9 cellular contexts compared by ENCODE assay signal in the genomic region with DNA sequence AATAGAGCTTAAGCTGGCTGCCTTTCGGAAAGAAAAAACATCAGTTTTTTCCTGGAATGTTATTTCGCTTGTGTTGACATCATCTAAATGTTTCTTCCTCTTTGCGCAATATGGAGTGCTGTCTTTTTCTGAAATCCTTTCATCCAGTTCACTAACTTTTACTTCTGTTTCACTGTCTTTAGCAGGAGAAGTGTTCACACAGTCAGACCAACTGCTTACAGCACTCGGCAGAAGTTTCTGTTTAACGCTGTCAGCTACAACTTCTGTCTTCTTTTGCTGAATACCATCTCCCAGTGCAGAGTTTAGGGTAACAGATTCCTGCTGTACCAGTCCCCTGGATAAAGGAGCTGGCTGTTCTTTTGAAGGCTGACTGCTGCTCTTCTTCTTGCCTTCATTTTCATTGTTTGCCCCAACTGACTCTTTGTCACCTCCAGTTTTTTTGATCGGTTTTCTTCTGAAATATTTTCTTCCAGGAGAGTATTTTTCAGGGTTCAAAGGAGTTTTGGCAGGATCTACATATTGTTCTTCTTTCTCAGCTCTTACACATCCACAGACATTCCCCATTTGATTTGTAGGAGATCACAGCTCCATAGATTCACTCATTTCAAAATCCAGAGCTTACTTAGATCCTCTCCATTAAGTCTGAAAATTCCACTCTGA. TPM values are rescaled to one million over a fixed set of nuclear protein-coding genes. Genes with fewer than 3 reads are reported as not detected.
DNase-seq lines count a peak whose midpoint lies in the region; ATAC-seq and TF ChIP-seq lines count a peak whose summit lies in the region.
"Had no signal": no experiment of that assay in that cellular context is flagged by ENCODE, and none has a peak within 500 bp of the region (broad histone marks: within the 10 kb centered on the region; RNA-seq: fewer than 3 reads in every experiment).

No MANE protein-coding gene starts in this region.

- TF ChIP-seq CTCF in MCF 10A (IDR thresholded peaks at IDR 0.05; ENCODE audit: unreplicated experiment) (no peak), mammary epithelial cell (conservative IDR thresholded peaks at IDR 0.05 in 1 of 2, IDR thresholded peaks at IDR 0.05 in 1 of 2; ENCODE audit: extremely low read depth in 1 of 2, insufficient read depth in 1 of 2, low read depth in 1 of 2, low read length in 2 of 2) (no peak), dorsolateral prefrontal cortex (IDR thresholded peaks at IDR 0.05 in 54 of 56, conservative IDR thresholded peaks at IDR 0.05 in 2 of 56; ENCODE audit: low read depth in 1 of 56, partially characterized antibody in 56 of 56) (peak in 1 of 56 donors; percentile 11)

- peak; percentile 61 for ATAC-seq in aorta (ENCODE audit: low FRiP score)

- no peak overlapping the region for H2AFZ ChIP-seq in mammary epithelial cell (ENCODE audit: low read depth, low read length)

- H3K4me3 Mint-ChIP-seq in MCF 10A (ENCODE audit: unreplicated experiment), result peak overlapping the region; percentile 77
- H3K4me3 Mint-ChIP-seq: CD4-positive, CD25-positive, alpha-beta regulatory T cell had no signal

- no peaks in the 10 kb centered on the region for H3K27me3 Mint-ChIP-seq in MCF 10A (ENCODE audit: insufficient read depth, unreplicated experiment)
- H3K27me3 Mint-ChIP-seq: CD4-positive, CD25-positive, alpha-beta regulatory T cell had no signal

- peaks cover 3% of the 10 kb centered on the region for H3K79me2 ChIP-seq in mammary epithelial cell (ENCODE audit: insufficient read depth, low read length)

- H3K9ac ChIP-seq in mammary epithelial cell (ENCODE audit: insufficient read depth, low read length), result no peak overlapping the region

- H4K20me1 ChIP-seq in mammary epithelial cell (ENCODE audit: insufficient read depth, low read length), result no peaks in the 10 kb centered on the region

- intact Hi-C loops in MCF 10A (cut with micrococcal nuclease) (loop anchor here (1.0 kb wide), 1 partner anchor 49 kb away; no protein-coding TSS in a partner anchor), mammary epithelial cell (cut with micrococcal nuclease) (loop anchor here (10.0 kb wide), 1 partner anchor 328 kb away; no protein-coding TSS in a partner anchor), dorsolateral prefrontal cortex (cut with DNase I) (no loop called here), aorta (cut with DNase I) (no loop called here)

- no peak overlapping the region for H3K4me3 ChIP-seq in mammary epithelial cell (replicated peaks in 1 of 3; ENCODE audit: insufficient read depth in 1 of 3, low read depth in 2 of 3, low read length in 3 of 3)
- H3K4me3 ChIP-seq in dorsolateral prefrontal cortex, result peak overlapping the region; percentile 2 to 72 (median 47)
- H3K4me3 ChIP-seq in aorta (ENCODE audit: low read length in 2 of 2), result peak overlapping the region; percentile 21 to 33
- no peak overlapping the region for H3K4me3 ChIP-seq in effector memory CD4-positive, alpha-beta T cell (ENCODE audit: insufficient read depth, low read depth, low read length, poor library complexity, severe bottlenecking)

- DNase-seq in MCF 10A (ENCODE audit: unreplicated experiment), result peak; percentile 59
- DNase-seq in mammary epithelial cell, result no peak
- no peak for DNase-seq in dorsolateral prefrontal cortex
- peak; percentile 63 for DNase-seq in midbrain (lab: John Stamatoyannopoulos, UW)
- DNase-seq in aorta, result no peak
- no peak for DNase-seq in effector memory CD4-positive, alpha-beta T cell
- DNase-seq in stimulated activated CD4-positive, alpha-beta T cell treated with anti-CD3 and anti-CD28 coated beads, Interleukin-4, amount 100 ng/mL, for 24 hours, result no peak
- no peak for DNase-seq in GM19238 (ENCODE audit: insufficient read length, low spot score)
- DNase-seq: CD4-positive, CD25-positive, alpha-beta regulatory T cell had no signal

- peak overlapping the region; percentile 97 for H3K27ac Mint-ChIP-seq in MCF 10A (ENCODE audit: low read depth, unreplicated experiment)
- H3K27ac Mint-ChIP-seq: CD4-positive, CD25-positive, alpha-beta regulatory T cell had no signal

- H3K36me3 Mint-ChIP-seq in MCF 10A (ENCODE audit: insufficient read depth, unreplicated experiment), result peaks cover 6% of the 10 kb centered on the region
- H3K36me3 Mint-ChIP-seq: CD4-positive, CD25-positive, alpha-beta regulatory T cell had no signal

- no peak overlapping the region for H3K4me2 ChIP-seq in mammary epithelial cell (ENCODE audit: insufficient read depth, low read depth, low read length)

- dilution Hi-C loops in mammary epithelial cell (cut with HindIII; ENCODE audit: low sequenced_read_pairs), result no loop called here

- BruUV-seq in MCF 10A (replicated peaks; lab: Mats Ljungman, UMichigan) (TSS peak; percentile 59), mammary epithelial cell (replicated peaks; lab: Mats Ljungman, UMichigan) (no TSS peak)

- H3K4me1 Mint-ChIP-seq in MCF 10A (ENCODE audit: insufficient read depth, unreplicated experiment), result peaks cover 51% of the 10 kb centered on the region

- CTCF ChIA-PET in MCF 10A (lab: Yijun Ruan, JAX), result interaction anchor here (0.6 to 2.3 kb wide), 14 partner anchors 9 to 400 kb away, joined by 3 to 7 read pairs (median 3); partner anchors contain the start of gene DST
- CTCF ChIA-PET in mammary epithelial cell (lab: Charles Lee; ENCODE audit: low non-redundant PET), result interaction anchor here (0.5 kb wide), 1 partner anchor 623 kb away, joined by 3 read pairs; no protein-coding TSS in a partner anchor

- H3K36me3 ChIP-seq in mammary epithelial cell (ENCODE audit: insufficient read depth, low read length) (no peaks in the 10 kb centered on the region), aorta (ENCODE audit: control insufficient read depth in 1 of 2, insufficient read depth in 2 of 2, low read length in 1 of 2) (no peaks in the 10 kb centered on the region)
- H3K36me3 ChIP-seq in effector memory CD4-positive, alpha-beta T cell (ENCODE audit: control insufficient read depth, insufficient read depth, low read length), result no peaks in the 10 kb centered on the region

- no peaks in the 10 kb centered on the region for H3K9me3 Mint-ChIP-seq in MCF 10A (ENCODE audit: unreplicated experiment)

- H3K9me3 ChIP-seq in mammary epithelial cell (replicated peaks; ENCODE audit: insufficient read depth, low read length) (no peaks in the 10 kb centered on the region), aorta (ENCODE audit: control insufficient read depth, low read length) (no peaks in the 10 kb centered on the region)
- H3K9me3 ChIP-seq in effector memory CD4-positive, alpha-beta T cell (ENCODE audit: control insufficient read depth, low read length), result no peaks in the 10 kb centered on the region

- H3K27ac ChIP-seq in mammary epithelial cell (ENCODE audit: insufficient read depth, low read depth, low read length) (no peak overlapping the region), dorsolateral prefrontal cortex (peak overlapping the region; percentile 32 to 94 (median 84)), aorta (ENCODE audit: low read depth in 1 of 2, low read length in 2 of 2) (peak overlapping the region; percentile 57 to 90)
- H3K27ac ChIP-seq in effector memory CD4-positive, alpha-beta T cell (ENCODE audit: insufficient read depth, low read length, poor library complexity, severe bottlenecking), result no peak overlapping the region

- in situ Hi-C loops in mammary epithelial cell (cut with MboI; ENCODE audit: low sequenced_read_pairs in 2 of 2), result loop anchor here in 1 of 2 donors (10.0 kb wide), 1 partner anchor 58 kb away; no protein-coding TSS in a partner anchor

- WGBS in mammary epithelial cell (ENCODE audit: low coverage, missing lambda C conversion rate), result 81% methylated on average over 6 of the region's 6 CpGs
- 23 to 32% methylated on average over 6 of the region's 6 CpGs for WGBS in aorta, 2 donors

- H3K27me3 ChIP-seq in mammary epithelial cell (ENCODE audit: insufficient read depth, low read length), result no peaks in the 10 kb centered on the region
- H3K27me3 ChIP-seq in dorsolateral prefrontal cortex, result no peaks in the 10 kb centered on the region
- no peaks in the 10 kb centered on the region for H3K27me3 ChIP-seq in aorta (ENCODE audit: control insufficient read depth in 1 of 2, insufficient read depth in 2 of 2, low read length in 1 of 2)
- H3K27me3 ChIP-seq in effector memory CD4-positive, alpha-beta T cell (replicated peaks; ENCODE audit: control insufficient read depth, insufficient read depth, low read length, poor library complexity, severe bottlenecking), result no peaks in the 10 kb centered on the region

- POLR2A ChIA-PET in MCF 10A (lab: Yijun Ruan, JAX), result interaction anchor here (0.6 to 14.1 kb wide), 34 partner anchors 9 to 397 kb away, joined by 3 to 395 read pairs (median 6); partner anchors contain the start of gene DST

- H3K4me1 ChIP-seq in mammary epithelial cell (ENCODE audit: insufficient read depth, low read length) (peaks cover 15% of the 10 kb centered on the region), aorta (ENCODE audit: control insufficient read depth in 1 of 2, insufficient read depth in 2 of 2, low read length in 2 of 2) (peaks cover 2 to 8% of the 10 kb centered on the region in 2 donors)
- no peaks in the 10 kb centered on the region for H3K4me1 ChIP-seq in effector memory CD4-positive, alpha-beta T cell (ENCODE audit: control insufficient read depth, insufficient read depth, low read length, poor library complexity, severe bottlenecking)

RNA-seq across cellular contexts. Expression of gene DST, which starts 50.0 kb away (rescaled TPM):
- total RNA-seq in MCF 10A (2022) (356 and 370 TPM in 2 replicates), mammary epithelial cell (1,000 to 10,000 TPM in 1 of 2 donors, 100 to 1,000 TPM in 1; 535 to 1,158 TPM), dorsolateral prefrontal cortex (1,000 to 10,000 TPM in 3 of 120 experiments, 100 to 1,000 TPM in 117; 466 to 1,197 (median 668) TPM), aorta (100 to 1,000 TPM; 485 to 578 TPM)
- polyA plus RNA-seq in mammary epithelial cell (120 TPM), aorta (100 to 1,000 TPM in 1 of 2 donors, 10 to 100 TPM in 1; 47.2 to 258 TPM)
- polyA minus RNA-seq in mammary epithelial cell, result 464 TPM

Comparison
In these comparisons a context has a peak if more than half of its experiments do, and no peak if none do; other contexts are left out.
1. DNase-seq: peak in MCF 10A (single experiment) and midbrain (single experiment); none in mammary epithelial cell (single experiment), dorsolateral prefrontal cortex (0 of 10), aorta (0 of 2), effector memory CD4-positive, alpha-beta T cell (0 of 3), stimulated activated CD4-positive, alpha-beta T cell treated with anti-CD3 and anti-CD28 coated beads, Interleukin-4, amount 100 ng/mL, for 24 hours (single experiment) and GM19238 (single experiment).
2. H3K27ac ChIP-seq: peak in dorsolateral prefrontal cortex (59 of 59) and aorta (2 of 2); none in mammary epithelial cell (single experiment) and effector memory CD4-positive, alpha-beta T cell (single experiment).
3. H3K4me3 ChIP-seq: peak in dorsolateral prefrontal cortex (59 of 59) and aorta (2 of 2); none in mammary epithelial cell (0 of 3) and effector memory CD4-positive, alpha-beta T cell (single experiment).
4. intact Hi-C loops: an anchor here in MCF 10A (1.0 kb wide) and mammary epithelial cell (10.0 kb wide); none called in dorsolateral prefrontal cortex and aorta.